In genomic region chr9:107169796-107170195, GRCh38 we compare ENCODE assay signal across 30 cellular contexts.
"Had no signal": no experiment of that assay in that cellular context is flagged by ENCODE, and none has a peak within 500 bp of the region (broad histone marks: within the 10 kb centered on the region; RNA-seq: fewer than 3 reads in every experiment).

No MANE protein-coding gene starts in this region.

- ATAC-seq: activated CD8-positive, alpha-beta T cell treated with anti-CD3 and anti-CD28 coated beads for 36 hours; activated T-cell treated with anti-CD3 and anti-CD28 coated beads, Interleukin-2, amount 50 U/mL, for 72 hours; activated T-helper 17 cell treated with anti-CD3 and anti-CD28 coated beads, Interleukin-2, amount 50 U/mL, for 72 hours; K562 had no signal

- H2AFZ ChIP-seq: PC-9 had no signal

- H3K27ac Mint-ChIP-seq: activated CD4-positive, alpha-beta T cell treated with anti-CD3 and anti-CD28 coated beads, Interleukin-2, amount 10 ng/mL, durations not matched to agents 24 days and 14 days; activated CD8-positive, alpha-beta T cell treated with anti-CD3 and anti-CD28 coated beads for 36 hours; activated naive CD8-positive, alpha-beta T cell treated with anti-CD3 and anti-CD28 coated beads for 36 hours; activated T-cell treated with anti-CD3 and anti-CD28 coated beads, Interleukin-2, amount 50 U/mL, for 72 hours; activated T-helper 17 cell treated with anti-CD3 and anti-CD28 coated beads, Interleukin-2, amount 50 U/mL, for 72 hours; T-helper 1 cell treated with Interleukin-12 subunit alpha and Interleukin-12 subunit beta and Interleukin-4 antibody, amounts not matched to agents 30 μg/mL and 1 μg/mL, for 36 hours; T-helper 2 cell treated with Interferon-gamma antibody and Interleukin-4, amounts not matched to agents 5 μg/mL and 100 μg/mL, for 36 hours had no signal

- H3K4me3 ChIP-seq: K562, PC-9, SK-N-MC had no signal

- H3K27me3 ChIP-seq: brain microvascular endothelial cell had no signal

- H3K9me3 Mint-ChIP-seq: activated CD4-positive, alpha-beta T cell treated with anti-CD3 and anti-CD28 coated beads, Interleukin-2, amount 10 ng/mL, durations not matched to agents 24 days and 14 days; activated CD8-positive, alpha-beta T cell treated with anti-CD3 and anti-CD28 coated beads for 36 hours; activated naive CD8-positive, alpha-beta T cell treated with anti-CD3 and anti-CD28 coated beads for 36 hours; activated T-cell treated with anti-CD3 and anti-CD28 coated beads, Interleukin-2, amount 50 U/mL, for 72 hours; activated T-helper 17 cell treated with anti-CD3 and anti-CD28 coated beads, Interleukin-2, amount 50 U/mL, for 72 hours; T-helper 1 cell treated with Interleukin-12 subunit alpha and Interleukin-12 subunit beta and Interleukin-4 antibody, amounts not matched to agents 30 μg/mL and 1 μg/mL, for 36 hours; T-helper 2 cell treated with Interferon-gamma antibody and Interleukin-4, amounts not matched to agents 5 μg/mL and 100 μg/mL, for 36 hours had no signal

- DNase-seq: activated CD4-positive, alpha-beta T cell treated with anti-CD3 and anti-CD28 coated beads, Interleukin-2, amount 10 ng/mL, durations not matched to agents 24 days and 14 days; activated CD4-positive, alpha-beta T cell treated with anti-CD3 and anti-CD28 coated beads, Interleukin-2, amount 50 U/mL, for 4 hours; activated CD8-positive, alpha-beta T cell treated with anti-CD3 and anti-CD28 coated beads for 36 hours; activated effector memory CD4-positive, alpha-beta T cell treated with anti-CD3 and anti-CD28 coated beads, Interleukin-2, amount 50 U/mL, for 16 hours; activated naive CD4-positive, alpha-beta T cell; activated naive CD4-positive, alpha-beta T cell treated with anti-CD3 and anti-CD28 coated beads, Interleukin-2, amount 50 U/mL, for 16 hours; activated naive CD8-positive, alpha-beta T cell treated with anti-CD3 and anti-CD28 coated beads for 36 hours; activated T-cell treated with anti-CD3 and anti-CD28 coated beads, Interleukin-2, amount 50 U/mL, for 1 hour; activated T-cell treated with anti-CD3 and anti-CD28 coated beads, Interleukin-2, amount 50 U/mL, for 72 hours; amniotic stem cell; aorta; brain microvascular endothelial cell; central memory CD4-positive, alpha-beta T cell; NCI-H1092 treated with DMSO at 0.1 percent for 48 hours; NCI-H1417; NCI-H146; NCI-H187; NCI-H2029 treated with DMSO at 0.1 percent for 48 hours; NCI-H2171 treated with DMSO at 0.1 percent for 48 hours; NCI-H345; NCI-H526; NCI-H748 treated with DMSO at 0.1 percent for 48 hours; NK-92 treated with Interleukin-12 subunit alpha and Interleukin-12 subunit beta, amount 100 ng/mL, for 24 hours; PC-9; Right ventricle myocardium superior had no signal

- H3K4me3 Mint-ChIP-seq: activated CD4-positive, alpha-beta T cell treated with anti-CD3 and anti-CD28 coated beads, Interleukin-2, amount 10 ng/mL, durations not matched to agents 24 days and 14 days; activated CD8-positive, alpha-beta T cell treated with anti-CD3 and anti-CD28 coated beads for 36 hours; activated naive CD8-positive, alpha-beta T cell treated with anti-CD3 and anti-CD28 coated beads for 36 hours; activated T-cell treated with anti-CD3 and anti-CD28 coated beads, Interleukin-2, amount 50 U/mL, for 72 hours; activated T-helper 17 cell treated with anti-CD3 and anti-CD28 coated beads, Interleukin-2, amount 50 U/mL, for 72 hours; T-helper 1 cell treated with Interleukin-12 subunit alpha and Interleukin-12 subunit beta and Interleukin-4 antibody, amounts not matched to agents 30 μg/mL and 1 μg/mL, for 36 hours; T-helper 2 cell treated with Interferon-gamma antibody and Interleukin-4, amounts not matched to agents 5 μg/mL and 100 μg/mL, for 36 hours had no signal

- H3K27ac ChIP-seq: brain microvascular endothelial cell, PC-9, SK-N-MC had no signal

- H3K36me3 ChIP-seq: brain microvascular endothelial cell had no signal

- H3K4me2 ChIP-seq: PC-9 had no signal
